In the genomic region with DNA sequence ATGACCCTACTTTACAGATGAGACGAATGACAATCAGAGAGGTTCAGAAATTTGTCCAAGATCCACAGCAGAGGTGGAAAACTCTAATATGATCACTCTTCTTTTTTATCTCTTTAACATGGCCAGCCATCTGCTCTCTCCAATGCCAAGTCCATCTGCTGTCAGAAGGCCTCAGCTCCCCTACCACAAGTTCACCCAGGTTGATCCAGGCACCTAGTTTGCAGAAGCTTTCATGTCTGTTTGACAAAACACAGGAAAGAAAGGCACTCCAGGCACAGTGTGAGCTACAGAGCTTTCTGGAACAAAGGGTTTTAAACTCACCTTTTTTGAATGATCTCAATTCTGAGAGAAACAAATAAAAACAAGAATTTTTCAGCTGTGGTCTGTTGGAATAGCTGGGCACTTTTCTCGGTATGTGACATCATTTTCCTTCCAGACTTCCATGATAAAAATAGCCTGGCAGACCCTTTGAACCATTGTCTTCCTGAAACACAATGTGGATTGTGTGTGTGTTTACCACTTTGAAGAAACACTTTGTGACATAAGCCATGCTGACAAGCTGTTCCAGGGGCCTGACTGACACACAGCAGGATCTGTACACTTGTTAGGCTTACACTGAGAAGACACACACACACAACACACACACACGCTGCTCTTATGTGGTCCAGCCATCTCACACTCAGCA, we compare ENCODE assay signal across 19 cellular contexts.
A peak's percentile ranks its signal among the peaks of the same experiment; 100 is the strongest.
DNase-seq lines count a peak whose midpoint lies in the region; ATAC-seq, FAIRE-seq and TF ChIP-seq lines count a peak whose summit lies in the region.
"Had no signal": no experiment of that assay in that cellular context is flagged by ENCODE, and none has a peak within 500 bp of the region (broad histone marks: within the 10 kb centered on the region; RNA-seq: fewer than 3 reads in every experiment).

No MANE protein-coding gene starts in this region.

- H2BK120ac ChIP-seq in trophoblast cell (ENCODE audit: insufficient read depth, low read length, poor library complexity): no peak overlapping the region

- H3K9me3 ChIP-seq in kidney (ENCODE audit: control insufficient read depth in 1 of 2, low read length in 2 of 2): no peaks in the 10 kb centered on the region
- H3K9me3 ChIP-seq in trophoblast cell (ENCODE audit: insufficient read depth, low read depth, low read length): no peaks in the 10 kb centered on the region
- no peaks in the 10 kb centered on the region for H3K9me3 ChIP-seq in CD8-positive, alpha-beta T cell (ENCODE audit: low read length)
- H3K9me3 ChIP-seq: Caco-2 had no signal

- H3K23ac ChIP-seq in trophoblast cell (ENCODE audit: low read length): no peak overlapping the region

- H3K36me3 ChIP-seq in kidney (ENCODE audit: control insufficient read depth in 1 of 2, insufficient read depth in 2 of 2, low read length in 2 of 2) (no peaks in the 10 kb centered on the region), trophoblast cell (ENCODE audit: control insufficient read depth in 1 of 2, insufficient read depth in 2 of 2, low read length in 2 of 2) (no peaks in the 10 kb centered on the region)
- no peaks in the 10 kb centered on the region for H3K36me3 ChIP-seq in CD8-positive, alpha-beta T cell (ENCODE audit: insufficient read depth, low read length)

- ATAC-seq in WTC11: no peak
- ATAC-seq in GM21786 (IDR thresholded peaks at IDR 0.05; ENCODE audit: unreplicated experiment): no peak
- ATAC-seq in CD8-positive, alpha-beta T cell: no peak

- H3K27me3 Mint-ChIP-seq in endothelial cell (ENCODE audit: unreplicated experiment): peaks cover 13% of the 10 kb centered on the region
- H3K27me3 Mint-ChIP-seq in WTC11 (ENCODE audit: low read depth): peaks cover 38% of the 10 kb centered on the region
- peaks cover 19% of the 10 kb centered on the region for H3K27me3 Mint-ChIP-seq in CD8-positive, alpha-beta T cell (ENCODE audit: low read depth)

- H3K4me2 ChIP-seq in trophoblast cell (ENCODE audit: low read length): no peak overlapping the region

- H3K27me3 ChIP-seq in trophoblast cell (ENCODE audit: insufficient read depth, low read length): peaks cover 4% of the 10 kb centered on the region
- H3K27me3 ChIP-seq in CD8-positive, alpha-beta T cell (ENCODE audit: insufficient read depth, low read length): no peaks in the 10 kb centered on the region

- H4K8ac ChIP-seq in trophoblast cell (ENCODE audit: low read depth, low read length): no peak overlapping the region

- H2BK12ac ChIP-seq in trophoblast cell (ENCODE audit: low read length): no peak overlapping the region

- H3K27ac Mint-ChIP-seq in endothelial cell (ENCODE audit: unreplicated experiment): peak overlapping the region; percentile 95
- H3K27ac Mint-ChIP-seq in WTC11: no peak overlapping the region
- H3K27ac Mint-ChIP-seq in CD8-positive, alpha-beta T cell: no peak overlapping the region
- H3K27ac Mint-ChIP-seq: activated CD4-positive, alpha-beta T cell treated with anti-CD3 and anti-CD28 coated beads, Interleukin-2, amount 10 ng/mL, durations not matched to agents 24 days and 14 days; mesothelial cell of epicardium; progenitor cell of endocrine pancreas had no signal

- H2AFZ ChIP-seq in trophoblast cell (ENCODE audit: insufficient read depth, low read length, poor library complexity): no peak overlapping the region

- no peak overlapping the region for H4K12ac ChIP-seq in trophoblast cell (ENCODE audit: low read depth, low read length)

- H3K4me3 ChIP-seq in kidney (ENCODE audit: low read length in 2 of 2) (no peak overlapping the region), trophoblast cell (ENCODE audit: low read depth, low read length) (no peak overlapping the region)
- no peak overlapping the region for H3K4me3 ChIP-seq in CD8-positive, alpha-beta T cell (ENCODE audit: low read depth, low read length)

- CTCF ChIA-PET in WTC11 (lab: Charles Lee): interaction anchor here (0.7 kb wide), 1 partner anchor 83 kb away, joined by 3 read pairs; no protein-coding TSS in a partner anchor
- CTCF ChIA-PET in CD8-positive, alpha-beta T cell (lab: Charles Lee): no interaction called here

- no peak overlapping the region for H3K4me3 Mint-ChIP-seq in endothelial cell (ENCODE audit: unreplicated experiment)
- H3K4me3 Mint-ChIP-seq in WTC11: no peak overlapping the region
- H3K4me3 Mint-ChIP-seq in CD8-positive, alpha-beta T cell: no peak overlapping the region
- H3K4me3 Mint-ChIP-seq: activated CD4-positive, alpha-beta T cell treated with anti-CD3 and anti-CD28 coated beads, Interleukin-2, amount 10 ng/mL, durations not matched to agents 24 days and 14 days; mesothelial cell of epicardium had no signal

- no peak overlapping the region for H2AK5ac ChIP-seq in trophoblast cell (ENCODE audit: low read length)

- H2BK5ac ChIP-seq in trophoblast cell (ENCODE audit: low read depth, low read length, poor library complexity): no peak overlapping the region

- H3K9me3 Mint-ChIP-seq in endothelial cell (ENCODE audit: unreplicated experiment) (no peaks in the 10 kb centered on the region), WTC11 (peaks cover 11% of the 10 kb centered on the region)
- no peaks in the 10 kb centered on the region for H3K9me3 Mint-ChIP-seq in CD8-positive, alpha-beta T cell
- H3K9me3 Mint-ChIP-seq: activated CD4-positive, alpha-beta T cell treated with anti-CD3 and anti-CD28 coated beads, Interleukin-2, amount 10 ng/mL, durations not matched to agents 24 days and 14 days; mesothelial cell of epicardium had no signal

- H4K91ac ChIP-seq in trophoblast cell (ENCODE audit: low read depth, low read length): no peak overlapping the region

- H3K36me3 Mint-ChIP-seq in endothelial cell (ENCODE audit: low read depth, unreplicated experiment) (peaks cover 8% of the 10 kb centered on the region), WTC11 (no peaks in the 10 kb centered on the region)
- H3K36me3 Mint-ChIP-seq in CD8-positive, alpha-beta T cell: no peaks in the 10 kb centered on the region
- H3K36me3 Mint-ChIP-seq: mesothelial cell of epicardium had no signal

- WGBS in trophoblast cell (ENCODE audit: extremely low coverage, insufficient coverage, insufficient read length): no CpG with 5 or more reads among the region's 3 CpGs

- peaks cover 3% of the 10 kb centered on the region for H3K79me1 ChIP-seq in trophoblast cell (ENCODE audit: low read length)

- H3K18ac ChIP-seq in trophoblast cell (ENCODE audit: low read length): no peak overlapping the region

- H3K27ac ChIP-seq in kidney (ENCODE audit: low read depth in 2 of 2, low read length in 2 of 2) (peak overlapping the region; percentile 58 to 82), trophoblast cell (ENCODE audit: low read depth, low read length) (peak overlapping the region; percentile 1)
- H3K27ac ChIP-seq in CD8-positive, alpha-beta T cell (ENCODE audit: low read depth, low read length): no peak overlapping the region

- TF ChIP-seq CTCF in endothelial cell (IDR thresholded peaks at IDR 0.05; ENCODE audit: unreplicated experiment): no peak
- no peak for TF ChIP-seq CTCF in kidney (IDR thresholded peaks at IDR 0.05; ENCODE audit: borderline replicate concordance, extremely low read depth, insufficient read depth)
- TF ChIP-seq CTCF in WTC11 (IDR thresholded peaks at IDR 0.05): no peak
- no peak for TF ChIP-seq CTCF in CD8-positive, alpha-beta T cell (IDR thresholded peaks at IDR 0.05)

- H3K4ac ChIP-seq in trophoblast cell (ENCODE audit: low read depth, low read length): no peak overlapping the region

- H3K79me2 ChIP-seq in trophoblast cell (ENCODE audit: control insufficient read depth, insufficient read depth, low read length, poor library complexity): peaks cover 3% of the 10 kb centered on the region

- intact Hi-C loops in kidney (cut with DNase I): no loop called here
- intact Hi-C loops in CD8-positive, alpha-beta T cell (cut with DNase I, micrococcal nuclease): no loop called here

- FAIRE-seq in kidney (lab: Jason Lieb, UNC): no peak
- FAIRE-seq: colon, urothelium cell line had no signal

- H3K9ac ChIP-seq in kidney (ENCODE audit: low read length in 2 of 2) (no peak overlapping the region), trophoblast cell (ENCODE audit: low read length) (no peak overlapping the region)

- H3K4me1 Mint-ChIP-seq in endothelial cell (ENCODE audit: unreplicated experiment): peaks cover 26% of the 10 kb centered on the region
- peaks cover under 1% of the 10 kb centered on the region for H3K4me1 Mint-ChIP-seq in WTC11
- H3K4me1 Mint-ChIP-seq in CD8-positive, alpha-beta T cell (ENCODE audit: low read depth): peaks cover 4% of the 10 kb centered on the region

- DNase-seq in C1 segment of cervical spinal cord (lab: John Stamatoyannopoulos, UW) (peak in 11 of 14 donors; percentile 17 to 75 (median 51)), endothelial cell (ENCODE audit: low spot score) (no peak), kidney (no peak), trophoblast cell (no peak), WTC11 (ENCODE audit: low spot score) (no peak), NCI-H2171 treated with DMSO at 0.1 percent for 48 hours (lab: John Stamatoyannopoulos, UW) (no peak)
- no peak for DNase-seq in CD8-positive, alpha-beta T cell
- DNase-seq: activated CD4-positive, alpha-beta T cell treated with anti-CD3 and anti-CD28 coated beads, Interleukin-2, amount 10 ng/mL, durations not matched to agents 24 days and 14 days; activated T-cell treated with anti-CD3 and anti-CD28 coated beads, Interleukin-2, amount 50 U/mL, for 1 hour; Caco-2; erythroblast; GF-D8; SIG-M5; stimulated activated CD4-positive, alpha-beta T cell treated with anti-CD3 and anti-CD28 coated beads, Interleukin-2, amount 100 ng/mL, for 48 hours had no signal

- POLR2A ChIA-PET in WTC11 (lab: Charles Lee): no interaction called here
- POLR2A ChIA-PET in CD8-positive, alpha-beta T cell (lab: Charles Lee): no interaction called here

- no peaks in the 10 kb centered on the region for H3K4me1 ChIP-seq in kidney (ENCODE audit: control insufficient read depth in 1 of 2, insufficient read depth in 1 of 2, low read depth in 1 of 2, low read length in 2 of 2)
- H3K4me1 ChIP-seq in trophoblast cell (ENCODE audit: control insufficient read depth in 1 of 2, insufficient read depth in 2 of 2, low read length in 2 of 2): peaks cover 9 to 12% of the 10 kb centered on the region in 2 experiments
- no peaks in the 10 kb centered on the region for H3K4me1 ChIP-seq in CD8-positive, alpha-beta T cell (ENCODE audit: insufficient read depth, low read length)
- H3K4me1 ChIP-seq: Caco-2 had no signal

- H3K14ac ChIP-seq in trophoblast cell (ENCODE audit: low read length): no peak overlapping the region

TF ChIP-seq in WTC11, 78 proteins besides CTCF, POLR2A, EP300 and RAD21 (continues in another document):
- TF ChIP-seq, protein P1, sequence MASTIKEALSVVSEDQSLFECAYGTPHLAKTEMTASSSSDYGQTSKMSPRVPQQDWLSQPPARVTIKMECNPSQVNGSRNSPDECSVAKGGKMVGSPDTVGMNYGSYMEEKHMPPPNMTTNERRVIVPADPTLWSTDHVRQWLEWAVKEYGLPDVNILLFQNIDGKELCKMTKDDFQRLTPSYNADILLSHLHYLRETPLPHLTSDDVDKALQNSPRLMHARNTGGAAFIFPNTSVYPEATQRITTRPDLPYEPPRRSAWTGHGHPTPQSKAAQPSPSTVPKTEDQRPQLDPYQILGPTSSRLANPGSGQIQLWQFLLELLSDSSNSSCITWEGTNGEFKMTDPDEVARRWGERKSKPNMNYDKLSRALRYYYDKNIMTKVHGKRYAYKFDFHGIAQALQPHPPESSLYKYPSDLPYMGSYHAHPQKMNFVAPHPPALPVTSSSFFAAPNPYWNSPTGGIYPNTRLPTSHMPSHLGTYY (CRISPR knock-in tag; IDR thresholded peaks at IDR 0.05): no peak
- TF ChIP-seq IRF2 (CRISPR knock-in tag; IDR thresholded peaks at IDR 0.05; ENCODE audit: borderline replicate concordance, low read depth): no peak

Comparison
In these comparisons a context has a peak if more than half of its experiments do, and no peak if none do; other contexts are left out.
1. DNase-seq: peak in C1 segment of cervical spinal cord (11 of 14); none in endothelial cell (single experiment), kidney (single experiment), trophoblast cell (0 of 2), WTC11 (single experiment), CD8-positive, alpha-beta T cell (0 of 7) and NCI-H2171 treated with DMSO at 0.1 percent for 48 hours (single experiment).